ENCODE assay signal across 22 cellular contexts in the genomic region with DNA sequence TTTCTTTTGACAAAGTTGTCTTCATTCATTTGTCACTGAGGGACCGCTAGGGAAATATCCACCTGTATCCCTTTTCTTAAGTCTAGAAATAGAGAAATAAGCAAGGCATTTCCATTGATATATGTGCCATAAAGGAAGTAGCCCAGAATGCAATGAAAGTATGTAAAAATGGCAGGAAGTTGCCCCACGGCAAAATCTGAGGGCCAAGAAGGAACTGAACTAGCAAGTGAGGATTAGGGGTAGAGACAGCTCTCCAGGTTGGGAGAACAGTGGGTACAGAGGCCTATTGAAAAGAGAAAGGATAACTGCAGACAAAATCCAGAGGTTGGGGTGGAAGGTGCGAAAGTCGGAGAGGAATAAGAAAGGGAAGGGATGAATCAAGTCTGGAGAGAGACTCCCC. TPM values are rescaled to one million over a fixed set of nuclear protein-coding genes. Genes with fewer than 3 reads are reported as not detected.
DNase-seq lines count a peak whose midpoint lies in the region; ATAC-seq, FAIRE-seq and TF ChIP-seq lines count a peak whose summit lies in the region.
"Had no signal": no experiment of that assay in that cellular context is flagged by ENCODE, and none has a peak within 500 bp of the region (broad histone marks: within the 10 kb centered on the region; RNA-seq: fewer than 3 reads in every experiment).

No MANE protein-coding gene starts in this region.

- TF ChIP-seq POLR2A in GM12892 (IDR thresholded peaks at IDR 0.05; ENCODE audit: low read depth, low read length) (no peak), uterus (IDR thresholded peaks at IDR 0.05) (no peak)

- no TSS peak for BruUV-seq in A673 (replicated peaks; lab: Mats Ljungman, UMichigan)

- H3K36me3 Mint-ChIP-seq in glutamatergic neuron (ENCODE audit: unreplicated experiment): peaks cover 12% of the 10 kb centered on the region
- H3K36me3 Mint-ChIP-seq: T-cell had no signal

- H3K27ac ChIP-seq in SK-N-MC (0 out of 2 replicates have a peak overlapping the region, but pooled peaks have one; percentile 5), uterus (no peak overlapping the region), A673 (ENCODE audit: low read depth, low read length, poor library complexity, severe bottlenecking) (no peak overlapping the region)
- H3K27ac ChIP-seq: C4-2B, SJSA1 had no signal

- TF ChIP-seq CTCF in glutamatergic neuron (IDR thresholded peaks at IDR 0.05; ENCODE audit: partially characterized antibody, unreplicated experiment) (no peak), uterus (IDR thresholded peaks at IDR 0.05) (no peak), A673 (conservative IDR thresholded peaks at IDR 0.05; ENCODE audit: low read depth, low read length) (no peak)

- H3K9ac ChIP-seq in SK-N-MC (ENCODE audit: insufficient read length): no peak overlapping the region

- no peaks in the 10 kb centered on the region for H3K4me1 ChIP-seq in uterus
- H3K4me1 ChIP-seq in A673 (ENCODE audit: insufficient read depth, low read length, poor library complexity, severe bottlenecking): no peaks in the 10 kb centered on the region
- H3K4me1 ChIP-seq: SJSA1 had no signal

- H3K36me3 ChIP-seq in SK-N-MC (ENCODE audit: insufficient read depth, low read length) (no peaks in the 10 kb centered on the region), uterus (no peaks in the 10 kb centered on the region), A673 (ENCODE audit: insufficient read depth, low read length, poor library complexity, severe bottlenecking) (no peaks in the 10 kb centered on the region)
- H3K36me3 ChIP-seq: SJSA1 had no signal

- H3K4me1 Mint-ChIP-seq in glutamatergic neuron (ENCODE audit: low read depth, unreplicated experiment): peaks cover 18% of the 10 kb centered on the region
- H3K4me1 Mint-ChIP-seq: T-cell had no signal

- H3K27me3 ChIP-seq in uterus (no peaks in the 10 kb centered on the region), A673 (replicated peaks; ENCODE audit: insufficient read depth, low read depth, low read length, poor library complexity) (no peaks in the 10 kb centered on the region)
- H3K27me3 ChIP-seq: SJSA1 had no signal

- no peak for ATAC-seq in HG02642 (IDR thresholded peaks at IDR 0.05; ENCODE audit: poor library complexity, unreplicated experiment)
- ATAC-seq: HepG2, Panc1, T-cell had no signal

- POLR2A ChIA-PET in A673 (lab: Charles Lee; ENCODE audit: low non-redundant PET): no interaction called here

- CTCF ChIA-PET in A673 (lab: Charles Lee): no interaction called here

- H3K9me3 ChIP-seq in SK-N-MC (ENCODE audit: low read depth, low read length) (no peaks in the 10 kb centered on the region), uterus (no peaks in the 10 kb centered on the region), A673 (ENCODE audit: low read depth, low read length, poor library complexity, severe bottlenecking) (no peaks in the 10 kb centered on the region)
- H3K9me3 ChIP-seq: SJSA1 had no signal

- H3K27me3 Mint-ChIP-seq in glutamatergic neuron (ENCODE audit: unreplicated experiment): peaks cover 4% of the 10 kb centered on the region
- H3K27me3 Mint-ChIP-seq: T-cell had no signal

- intact Hi-C loops in uterus (cut with DNase I; ENCODE audit: low total_unique reads): no loop called here
- intact Hi-C loops in A673 (cut with micrococcal nuclease; ENCODE audit: unreplicated experiment): no loop called here

- H3K4me3 ChIP-seq in SK-N-MC (no peak overlapping the region), uterus (no peak overlapping the region), A673 (ENCODE audit: low read depth, low read length, poor library complexity, severe bottlenecking) (no peak overlapping the region)
- H3K4me3 ChIP-seq: SJSA1 had no signal

- DNase-seq in GM12892 (ENCODE audit: insufficient read length): no peak
- peak; percentile 58 for DNase-seq in MV-4-11 (lab: John Stamatoyannopoulos, UW)
- DNase-seq in SK-N-MC (ENCODE audit: low read depth, low spot score): no peak
- no peak for DNase-seq in glutamatergic neuron
- DNase-seq in uterus: no peak
- no peak for DNase-seq in NCI-H2171 treated with DMSO at 0.1 percent for 48 hours (lab: John Stamatoyannopoulos, UW)
- no peak for DNase-seq in A673 (ENCODE audit: low spot score)
- DNase-seq: DMS79; GOT3; KG1; NCI-H1092; NCI-H1436 treated with DMSO at 0.1 percent for 48 hours; NCI-H2029; NCI-H446 treated with DMSO at 0.1 percent for 48 hours; NCI-H69; NK-92 treated with Interleukin-12 subunit alpha and Interleukin-12 subunit beta, amount 100 ng/mL, for 24 hours; T-cell had no signal

- H3K9me3 Mint-ChIP-seq in glutamatergic neuron (ENCODE audit: unreplicated experiment): peaks cover 10% of the 10 kb centered on the region
- H3K9me3 Mint-ChIP-seq: T-cell had no signal

- H3K27ac Mint-ChIP-seq in glutamatergic neuron (ENCODE audit: unreplicated experiment): peak overlapping the region; percentile 56
- H3K27ac Mint-ChIP-seq: T-cell had no signal

- FAIRE-seq in GM12892 (lab: Jason Lieb, UNC): peak; percentile 14
- FAIRE-seq: HepG2 had no signal

- no peak overlapping the region for H3K4me3 Mint-ChIP-seq in glutamatergic neuron (ENCODE audit: unreplicated experiment)
- H3K4me3 Mint-ChIP-seq: T-cell had no signal

RNA-seq across cellular contexts. Expression of gene TOMM7, which starts 56.6 kb away (rescaled TPM):
- polyA plus RNA-seq in GM12892 (2012; ENCODE audit: missing spikeins): 1,193 TPM
- total RNA-seq in glutamatergic neuron (ENCODE audit: unreplicated experiment): 111 TPM
- total RNA-seq in uterus: 100 to 1,000 TPM in 3 of 4 donors, 10 to 100 TPM in 1; 73.0 to 411 (median 210) TPM
- 149 and 175 TPM in 2 replicates for total RNA-seq in A673 (2021)
